Comparison of ENCODE assay signal across 8 cellular contexts in the genomic region with DNA sequence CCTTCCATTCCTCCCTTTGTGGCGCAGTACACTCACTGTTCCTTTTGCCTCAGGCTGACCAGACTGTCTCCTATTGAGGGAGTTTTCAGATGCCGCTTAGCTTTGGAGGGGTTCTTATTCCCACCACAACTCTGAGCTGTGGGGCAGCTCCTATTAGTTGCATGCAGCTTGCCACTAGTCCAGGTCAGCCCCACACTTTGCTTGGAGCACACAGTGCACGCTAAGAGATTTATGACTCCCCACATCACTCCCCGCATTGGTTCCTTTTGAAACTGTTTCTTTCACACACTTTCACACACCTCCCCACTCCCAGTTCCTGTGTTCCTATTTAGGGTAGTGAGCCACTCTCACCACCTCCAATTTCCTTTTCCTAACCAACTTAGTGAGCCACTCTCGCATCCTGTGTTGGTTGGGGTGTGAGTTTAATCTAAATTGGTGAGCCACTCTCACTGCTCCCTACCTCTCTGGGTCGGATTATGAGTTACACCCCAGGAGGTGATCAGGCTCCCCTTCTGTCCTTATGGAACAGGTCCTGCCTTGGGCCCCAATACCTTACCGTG. TPM values are rescaled to one million over a fixed set of nuclear protein-coding genes. Genes with fewer than 3 reads are reported as not detected.
DNase-seq lines count a peak whose midpoint lies in the region; ATAC-seq and TF ChIP-seq lines count a peak whose summit lies in the region.

No MANE protein-coding gene starts in this region.

- no peaks in the 10 kb centered on the region for H3K9me3 ChIP-seq in CD4-positive, alpha-beta memory T cell (ENCODE audit: control insufficient read depth in 1 of 2, low read length in 2 of 2)
- no peaks in the 10 kb centered on the region for H3K9me3 ChIP-seq in ascending aorta

- TF ChIP-seq CTCF in ascending aorta (IDR thresholded peaks at IDR 0.05): no peak

- peak overlapping the region; percentile 11 for H3K27ac ChIP-seq in CD4-positive, alpha-beta memory T cell (ENCODE audit: low read depth, low read length)
- no peak overlapping the region for H3K27ac ChIP-seq in ascending aorta

- no peaks in the 10 kb centered on the region for H3K36me3 ChIP-seq in CD4-positive, alpha-beta memory T cell (ENCODE audit: insufficient read depth, low read length)
- H3K36me3 ChIP-seq in ascending aorta: no peaks in the 10 kb centered on the region

- no peaks in the 10 kb centered on the region for H3K27me3 Mint-ChIP-seq in CD4-positive, alpha-beta memory T cell

- no peaks in the 10 kb centered on the region for H3K27me3 ChIP-seq in CD4-positive, alpha-beta memory T cell (ENCODE audit: insufficient read depth, low read length)
- no peaks in the 10 kb centered on the region for H3K27me3 ChIP-seq in ascending aorta

- H3K4me3 Mint-ChIP-seq in CD4-positive, alpha-beta memory T cell: peak overlapping the region; percentile 81 to 95 (median 89)

- peaks cover 0 to 3% of the 10 kb centered on the region in 2 donors for H3K36me3 Mint-ChIP-seq in CD4-positive, alpha-beta memory T cell

- intact Hi-C loops in CD4-positive, alpha-beta memory T cell (cut with micrococcal nuclease): loop anchor here (2.0 kb wide), 1 partner anchor 19 kb away; no protein-coding TSS in a partner anchor
- intact Hi-C loops in ascending aorta (cut with DNase I): no loop called here

- DNase-seq in CD4-positive, alpha-beta memory T cell: peak in 1 of 5 donors; percentile 16
- no peak for DNase-seq in ascending aorta (ENCODE audit: low spot score in 2 of 2)
- no peak for DNase-seq in NCI-H146 (lab: John Stamatoyannopoulos, UW)
- no peak for DNase-seq in NCI-H1694 treated with DMSO at 0.1 percent for 48 hours (lab: John Stamatoyannopoulos, UW)

- H3K4me1 Mint-ChIP-seq in CD4-positive, alpha-beta memory T cell: peaks cover 23 to 32% (median 26%) of the 10 kb centered on the region in 4 donors

- peak overlapping the region; percentile 21 to 41 for H3K4me3 ChIP-seq in CD4-positive, alpha-beta memory T cell (ENCODE audit: low read length in 2 of 2)
- peak overlapping the region; percentile 9 to 21 for H3K4me3 ChIP-seq in ascending aorta

- peaks cover 25% of the 10 kb centered on the region for H3K4me1 ChIP-seq in CD4-positive, alpha-beta memory T cell (ENCODE audit: insufficient read depth, low read length)
- H3K4me1 ChIP-seq in ascending aorta: no peaks in the 10 kb centered on the region

- CTCF ChIA-PET in CD4-positive, alpha-beta memory T cell (lab: Charles Lee; ENCODE audit: partially characterized antibody): interaction anchor here (1.1 to 1.7 kb wide), 3 partner anchors 9 to 390 kb away, joined by 4 to 11 read pairs (median 5); partner anchors contain the start of gene ZNF485

- ATAC-seq in GM21381 (IDR thresholded peaks at IDR 0.05; ENCODE audit: unreplicated experiment) (peak; percentile 50), HG03575 (IDR thresholded peaks at IDR 0.05; ENCODE audit: extremely low read depth, insufficient number of reproducible peaks, low FRiP score, unreplicated experiment) (peak; percentile 44), GM18520 (IDR thresholded peaks at IDR 0.05; ENCODE audit: unreplicated experiment) (no peak), GM18519 (IDR thresholded peaks at IDR 0.05; ENCODE audit: low FRiP score, unreplicated experiment) (no peak)

- POLR2A ChIA-PET in CD4-positive, alpha-beta memory T cell (lab: Charles Lee; ENCODE audit: partially characterized antibody): interaction anchor here (1.0 to 2.7 kb wide), 3 partner anchors 10 to 458 kb away, joined by 4 to 27 read pairs (median 6); partner anchors contain the start of genes CSGALNACT2 and ZNF239

- H3K9me3 Mint-ChIP-seq in CD4-positive, alpha-beta memory T cell: peaks cover 0 to 13% (median 9%) of the 10 kb centered on the region in 8 donors

- H3K27ac Mint-ChIP-seq in CD4-positive, alpha-beta memory T cell: peak overlapping the region; percentile 31 to 95 (median 89)

RNA-seq across cellular contexts. Expression of gene ZNF485, which starts 10.4 kb away (rescaled TPM):
- total RNA-seq in CD4-positive, alpha-beta memory T cell: 10 to 100 TPM in 1 of 2 experiments, 1 to 10 TPM in 1; 9.0 to 10.4 TPM
- 1 to 10 TPM; 4.7 to 5.6 TPM for polyA plus RNA-seq in CD4-positive, alpha-beta memory T cell
- total RNA-seq in ascending aorta: 0.43 TPM

RNA-seq across cellular contexts. Expression of gene ZNF239, which starts 21.4 kb away (rescaled TPM):
- 1 to 10 TPM; 5.8 to 6.2 TPM for total RNA-seq in CD4-positive, alpha-beta memory T cell
- polyA plus RNA-seq in CD4-positive, alpha-beta memory T cell: 1 to 10 TPM; 1.6 to 1.9 TPM
- 7.1 TPM for total RNA-seq in ascending aorta

RNA-seq across cellular contexts. Expression of gene ZNF32, which starts 52.9 kb away (rescaled TPM):
- total RNA-seq in CD4-positive, alpha-beta memory T cell: 10 to 100 TPM; 35.5 to 39.5 TPM
- 10 to 100 TPM; 76.9 to 92.6 TPM for polyA plus RNA-seq in CD4-positive, alpha-beta memory T cell
- total RNA-seq in ascending aorta: 10.9 TPM

Comparison
In these comparisons a context has a peak if more than half of its experiments do, and no peak if none do; other contexts are left out.
1. ATAC-seq: peak in GM21381 (single experiment) and HG03575 (single experiment); none in GM18520 (single experiment) and GM18519 (single experiment).